ENCODE assay signal across 23 cellular contexts in genomic region chr5:139897982-139898381, GRCh38.
DNase-seq lines count a peak whose midpoint lies in the region; ATAC-seq and TF ChIP-seq lines count a peak whose summit lies in the region.
"Had no signal": no experiment of that assay in that cellular context is flagged by ENCODE, and none has a peak within 500 bp of the region (broad histone marks: within the 10 kb centered on the region; RNA-seq: fewer than 3 reads in every experiment).

No MANE protein-coding gene starts in this region.

- H3K36me3 ChIP-seq in heart left ventricle = no peaks in the 10 kb centered on the region
- no peaks in the 10 kb centered on the region for H3K36me3 ChIP-seq in sigmoid colon
- H3K36me3 ChIP-seq: BLaER1 treated with 17β-estradiol and CSF1 and Interleukin-3, amounts not matched to agents 10 nM and 100 nM had no signal

- TF ChIP-seq POLR2A in heart left ventricle (IDR thresholded peaks at IDR 0.05) (no peak), sigmoid colon (IDR thresholded peaks at IDR 0.05) (no peak)

- H3K4me1 ChIP-seq in heart left ventricle (peaks cover 0 to 39% (median 19%) of the 10 kb centered on the region in 12 donors), sigmoid colon (peaks cover 0 to 39% (median 29%) of the 10 kb centered on the region in 4 donors), foreskin keratinocyte (no peaks in the 10 kb centered on the region)
- H3K4me1 ChIP-seq: A549; BLaER1 treated with 17β-estradiol and CSF1 and Interleukin-3, amounts not matched to agents 10 nM and 100 nM had no signal

- H3K27me3 ChIP-seq in heart left ventricle = peaks cover 0 to 13% (median 0%) of the 10 kb centered on the region in 9 donors
- H3K27me3 ChIP-seq in sigmoid colon = no peaks in the 10 kb centered on the region
- H3K27me3 ChIP-seq in foreskin keratinocyte = peaks cover 69% of the 10 kb centered on the region

- no peak for TF ChIP-seq CTCF in heart left ventricle (IDR thresholded peaks at IDR 0.05)
- no peak for TF ChIP-seq CTCF in sigmoid colon (IDR thresholded peaks at IDR 0.05)
- no peak for TF ChIP-seq CTCF in foreskin keratinocyte (conservative IDR thresholded peaks at IDR 0.05)

- H3K4me3 ChIP-seq in heart left ventricle (no peak overlapping the region), sigmoid colon (no peak overlapping the region)
- H3K4me3 ChIP-seq: A549; BLaER1 treated with 17β-estradiol and CSF1 and Interleukin-3, amounts not matched to agents 10 nM and 100 nM; GM12878 had no signal

- H3K9me3 ChIP-seq in heart left ventricle (no peaks in the 10 kb centered on the region), sigmoid colon (no peaks in the 10 kb centered on the region)
- H3K9me3 ChIP-seq: A549; BLaER1 treated with 17β-estradiol and CSF1 and Interleukin-3, amounts not matched to agents 10 nM and 100 nM had no signal

- 91 to 99% (median 95%) methylated on average over 6 of the region's 6 CpGs for WGBS in heart left ventricle, 4 donors
- 88 to 94% methylated on average over 6 of the region's 6 CpGs for WGBS in sigmoid colon, 2 donors

- intact Hi-C loops in cardiac septum (cut with DNase I) = loop anchor here (5.0 kb wide), 1 partner anchor 54 kb away; no protein-coding TSS in a partner anchor
- intact Hi-C loops in heart left ventricle (cut with DNase I) = loop anchor here in 1 of 10 donors (10.0 kb wide), 1 partner anchor 67 kb away; no protein-coding TSS in a partner anchor
- intact Hi-C loops in sigmoid colon (cut with DNase I) = no loop called here

- ATAC-seq in heart left ventricle = no peak
- ATAC-seq in foreskin keratinocyte = no peak
- ATAC-seq: A549, GM12878 had no signal

- H3K27ac ChIP-seq in heart left ventricle (no peak overlapping the region), sigmoid colon (no peak overlapping the region), foreskin keratinocyte (no peak overlapping the region)
- H3K27ac ChIP-seq: 22Rv1; A549; BLaER1 treated with 17β-estradiol and CSF1 and Interleukin-3, amounts not matched to agents 10 nM and 100 nM; C4-2B had no signal

- TF ChIP-seq EP300 in sigmoid colon (IDR thresholded peaks at IDR 0.05) = no peak

- DNase-seq in cardiac septum (ENCODE audit: low spot score) (peak; percentile 67), heart left ventricle (no peak), mesenteric fat pad (ENCODE audit: low spot score) (peak; percentile 74), sigmoid colon (peak; percentile 28), OCI-M1 (lab: John Stamatoyannopoulos, UW) (no peak), CD1c-positive myeloid dendritic cell (ENCODE audit: extremely low spot score) (no peak), foreskin keratinocyte (no peak)
- DNase-seq: AML-193; CD4-positive, alpha-beta memory T cell; CD4-positive, CD25-positive, alpha-beta regulatory T cell; COR-L47; DMS 273 treated with DMSO at 0.1 percent for 48 hours; DMS153; DMS53; DMS79; DND-41; EL; GDM1 had no signal

Comparison
In these comparisons a context has a peak if more than half of its experiments do, and no peak if none do; other contexts are left out.
1. DNase-seq: peak in cardiac septum (single experiment), mesenteric fat pad (single experiment) and sigmoid colon (single experiment); none in heart left ventricle (0 of 5), OCI-M1 (single experiment), CD1c-positive myeloid dendritic cell (single experiment) and foreskin keratinocyte (0 of 2).